ENCODE assay signal across 16 cellular contexts in the genomic region with DNA sequence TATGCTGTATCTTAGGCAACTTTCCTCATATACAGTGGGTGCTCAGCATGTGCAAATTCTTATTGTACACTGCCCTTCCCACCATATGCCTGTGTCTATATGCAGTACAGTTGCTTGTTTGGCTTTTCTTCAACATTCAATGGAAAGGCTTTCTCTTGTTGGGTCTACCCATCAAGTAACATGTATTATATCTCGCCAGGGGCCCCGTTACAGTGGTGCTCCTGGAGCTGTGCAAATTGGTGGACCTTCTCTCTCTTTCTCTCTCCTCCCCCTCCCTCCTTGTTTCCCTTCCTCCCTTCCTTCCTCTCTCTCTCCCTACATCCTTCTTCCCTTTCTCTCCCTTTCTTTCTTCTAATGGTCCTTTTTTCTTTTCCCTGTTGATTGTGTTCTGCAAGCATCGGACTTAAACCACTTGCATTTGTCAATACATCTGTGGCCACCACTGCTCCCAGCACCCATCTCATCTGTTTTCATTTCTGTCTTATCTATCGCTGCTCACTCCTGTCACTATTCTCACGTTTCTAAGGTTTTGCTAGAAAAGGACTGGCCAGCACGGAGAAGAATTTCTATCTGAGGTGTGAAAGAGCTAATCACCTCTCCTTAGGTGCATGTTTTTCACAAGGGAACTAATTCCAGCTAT. TPM values are rescaled to one million over a fixed set of nuclear protein-coding genes. Genes with fewer than 3 reads are reported as not detected.
A peak's percentile ranks its signal among the peaks of the same experiment; 100 is the strongest.
DNase-seq lines count a peak whose midpoint lies in the region; ATAC-seq and TF ChIP-seq lines count a peak whose summit lies in the region.
"Had no signal": no experiment of that assay in that cellular context is flagged by ENCODE, and none has a peak within 500 bp of the region (broad histone marks: within the 10 kb centered on the region; RNA-seq: fewer than 3 reads in every experiment).

No MANE protein-coding gene starts in this region.

- H3K4me1 ChIP-seq in RWPE2 (ENCODE audit: insufficient read depth, poor library complexity, severe bottlenecking) (peaks cover 10% of the 10 kb centered on the region), tibial artery (peaks cover 0 to 83% (median 44%) of the 10 kb centered on the region in 4 donors)

- H3K4me3 ChIP-seq in RWPE2 (ENCODE audit: severe bottlenecking): no peak overlapping the region
- H3K4me3 ChIP-seq in tibial artery: no peak overlapping the region
- H3K4me3 ChIP-seq: esophagus squamous epithelium had no signal

- H3K36me3 ChIP-seq in RWPE2 (ENCODE audit: low read depth) (peaks cover 89% of the 10 kb centered on the region), tibial artery (peaks cover 9 to 20% (median 18%) of the 10 kb centered on the region in 3 donors)

- ATAC-seq in RWPE2 (ENCODE audit: low read depth): peak; percentile 31; the same call in 2 of the 3 replicates
- no peak for ATAC-seq in HG03521 (IDR thresholded peaks at IDR 0.05; ENCODE audit: unreplicated experiment)

- H3K27ac ChIP-seq in RWPE2 (ENCODE audit: poor library complexity, severe bottlenecking): peak overlapping the region; percentile 27
- H3K27ac ChIP-seq in tibial artery: peak overlapping the region; percentile 61 to 69

- CTCF ChIA-PET in activated naive CD4-positive, alpha-beta T cell treated with anti-CD3 and anti-CD28 coated beads, Interleukin-2, amount 10 ng/mL, durations not matched to agents 7 days and 5 days (lab: Charles Lee): interaction anchor here (1.2 to 2.1 kb wide), 6 partner anchors 11 to 25 kb away, joined by 3 to 5 read pairs (median 4); no protein-coding TSS in a partner anchor

- no peak for DNase-seq in activated naive CD4-positive, alpha-beta T cell treated with anti-CD3 and anti-CD28 coated beads, Interleukin-2, amount 10 ng/mL, durations not matched to agents 7 days and 5 days
- DNase-seq in activated naive CD4-positive, alpha-beta T cell treated with Interleukin-2 at 50 U/mL for 16 hours: no peak
- no peak for DNase-seq in RWPE2 (ENCODE audit: low spot score)
- no peak for DNase-seq in immature natural killer cell
- DNase-seq in tibial artery: no peak
- DNase-seq in NCI-H526 (lab: John Stamatoyannopoulos, UW): no peak
- DNase-seq in DMS 273 (lab: John Stamatoyannopoulos, UW; ENCODE audit: unreplicated experiment): no peak
- DNase-seq: activated CD4-positive, alpha-beta T cell treated with anti-CD3 and anti-CD28 coated beads for 4 hours; esophagus squamous epithelium; HCEC 1CT; NCI-H446; nephron progenitor cell; SHP77 treated with DMSO at 0.1 percent for 48 hours; stimulated activated naive CD4-positive, alpha-beta T cell had no signal

- TF ChIP-seq CTCF in RWPE2 (IDR thresholded peaks at IDR 0.05; ENCODE audit: poor library complexity, severe bottlenecking) (no peak), tibial artery (IDR thresholded peaks at IDR 0.05) (no peak)

- intact Hi-C loops in tibial artery (cut with DNase I; ENCODE audit: low total_unique reads): no loop called here

- peaks cover 1% of the 10 kb centered on the region for H3K9me3 Mint-ChIP-seq in activated naive CD4-positive, alpha-beta T cell treated with anti-CD3 and anti-CD28 coated beads, Interleukin-2, amount 10 ng/mL, durations not matched to agents 7 days and 5 days
- H3K9me3 Mint-ChIP-seq in immature natural killer cell: no peaks in the 10 kb centered on the region

- H3K9me3 ChIP-seq in RWPE2 (ENCODE audit: severe bottlenecking) (no peaks in the 10 kb centered on the region), tibial artery (no peaks in the 10 kb centered on the region)
- H3K9me3 ChIP-seq: esophagus squamous epithelium had no signal

- peaks cover 99% of the 10 kb centered on the region for H3K4me1 Mint-ChIP-seq in activated naive CD4-positive, alpha-beta T cell treated with anti-CD3 and anti-CD28 coated beads, Interleukin-2, amount 10 ng/mL, durations not matched to agents 7 days and 5 days
- peaks cover 99 to 100% of the 10 kb centered on the region in 2 donors for H3K4me1 Mint-ChIP-seq in immature natural killer cell

- no peaks in the 10 kb centered on the region for H3K27me3 Mint-ChIP-seq in activated naive CD4-positive, alpha-beta T cell treated with anti-CD3 and anti-CD28 coated beads, Interleukin-2, amount 10 ng/mL, durations not matched to agents 7 days and 5 days
- peaks cover 2 to 7% (median 5%) of the 10 kb centered on the region in 3 donors for H3K27me3 Mint-ChIP-seq in immature natural killer cell (ENCODE audit: low read depth in 3 of 3)

- H3K4me3 Mint-ChIP-seq in activated naive CD4-positive, alpha-beta T cell treated with anti-CD3 and anti-CD28 coated beads, Interleukin-2, amount 10 ng/mL, durations not matched to agents 7 days and 5 days: peak overlapping the region; percentile 30
- H3K4me3 Mint-ChIP-seq in immature natural killer cell: peak overlapping the region; percentile 57 to 80 (median 68)
- H3K4me3 Mint-ChIP-seq: brain, nephron progenitor cell had no signal

- H3K36me3 Mint-ChIP-seq in activated naive CD4-positive, alpha-beta T cell treated with anti-CD3 and anti-CD28 coated beads, Interleukin-2, amount 10 ng/mL, durations not matched to agents 7 days and 5 days: peaks cover 64% of the 10 kb centered on the region
- H3K36me3 Mint-ChIP-seq in immature natural killer cell: peaks cover 11 to 18% (median 15%) of the 10 kb centered on the region in 3 donors

- H3K27ac Mint-ChIP-seq in activated naive CD4-positive, alpha-beta T cell treated with anti-CD3 and anti-CD28 coated beads, Interleukin-2, amount 10 ng/mL, durations not matched to agents 7 days and 5 days: peak overlapping the region; percentile 93
- peak overlapping the region; percentile 92 to 100 (median 98) for H3K27ac Mint-ChIP-seq in immature natural killer cell
- H3K27ac Mint-ChIP-seq: brain, nephron progenitor cell had no signal

- no peaks in the 10 kb centered on the region for H3K27me3 ChIP-seq in RWPE2 (ENCODE audit: insufficient read depth, poor library complexity, severe bottlenecking)
- H3K27me3 ChIP-seq in tibial artery: no peaks in the 10 kb centered on the region
- H3K27me3 ChIP-seq: esophagus squamous epithelium had no signal

RNA-seq across cellular contexts. Expression of a gene that starts 35.3 kb away (rescaled TPM):
- polyA plus RNA-seq in immature natural killer cell: 100 to 1,000 TPM in 1 of 3 donors, 10 to 100 TPM in 2; 36.8 to 101 (median 43.6) TPM
